Comparison of ENCODE assay signal across 9 cellular contexts in genomic region chr2:27134781-27135470, GRCh38. TPM values are rescaled to one million over a fixed set of nuclear protein-coding genes. Genes with fewer than 3 reads are reported as not detected.
DNase-seq lines count a peak whose midpoint lies in the region; ATAC-seq and TF ChIP-seq lines count a peak whose summit lies in the region.
"Had no signal": no experiment of that assay in that cellular context is flagged by ENCODE, and none has a peak within 500 bp of the region (broad histone marks: within the 10 kb centered on the region; RNA-seq: fewer than 3 reads in every experiment).

No MANE protein-coding gene starts in this region.

- no peaks in the 10 kb centered on the region for H3K9me3 Mint-ChIP-seq in activated naive CD4-positive, alpha-beta T cell treated with anti-CD3 and anti-CD28 coated beads, Interleukin-2, amount 10 ng/mL, durations not matched to agents 7 days and 5 days

- 66 to 81% methylated on average over 3 to 26 of the region's 33 CpGs for WGBS in transverse colon (ENCODE audit: low coverage in 1 of 2), 2 donors

- peak overlapping the region; percentile 25 for H3K4me3 ChIP-seq in astrocyte of the spinal cord (ENCODE audit: low read depth, low read length)
- H3K4me3 ChIP-seq in lower lobe of right lung = peak overlapping the region; percentile 99
- peak overlapping the region in 3 of 4 donors; percentile 17 to 99 (median 76) for H3K4me3 ChIP-seq in transverse colon

- no peak for TF ChIP-seq EP300 in transverse colon (IDR thresholded peaks at IDR 0.05; ENCODE audit: low read depth)

- in situ Hi-C loops in astrocyte of the spinal cord (cut with HindIII; ENCODE audit: low sequenced_read_pairs) = no loop called here
- in situ Hi-C loops in transverse colon (cut with MboI; ENCODE audit: low pct_ligation_motif_present in 1 of 4, low pct_unique_long_range_greater_than_20kb in 1 of 4, low sequenced_read_pairs in 3 of 4) = no loop called here

- H3K4me1 ChIP-seq in lower lobe of right lung = peaks cover 17% of the 10 kb centered on the region
- H3K4me1 ChIP-seq in transverse colon = peaks cover 7 to 20% (median 15%) of the 10 kb centered on the region in 4 donors

- no peak for TF ChIP-seq POLR2A in transverse colon (IDR thresholded peaks at IDR 0.05)

- TF ChIP-seq CTCF in astrocyte of the spinal cord (IDR thresholded peaks at IDR 0.05; ENCODE audit: low read depth, low read length) = no peak
- no peak for TF ChIP-seq CTCF in lower lobe of right lung (IDR thresholded peaks at IDR 0.05)
- TF ChIP-seq CTCF in transverse colon (IDR thresholded peaks at IDR 0.05) = no peak

- CTCF ChIA-PET in activated naive CD4-positive, alpha-beta T cell treated with anti-CD3 and anti-CD28 coated beads, Interleukin-2, amount 10 ng/mL, durations not matched to agents 7 days and 5 days (lab: Charles Lee) = interaction anchor here (0.9 to 3.4 kb wide), 3 partner anchors 11 to 38 kb away, joined by 3 to 19 read pairs (median 3); partner anchors contain the start of gene ABHD1

- no peak for DNase-seq in activated naive CD4-positive, alpha-beta T cell treated with anti-CD3 and anti-CD28 coated beads, Interleukin-2, amount 10 ng/mL, durations not matched to agents 7 days and 5 days
- DNase-seq in activated naive CD4-positive, alpha-beta T cell treated with anti-CD3 and anti-CD28 coated beads, Interleukin-2, amount 50 U/mL, for 16 hours = no peak
- no peak for DNase-seq in astrocyte of the spinal cord (ENCODE audit: low read depth, low spot score)
- DNase-seq in lower lobe of right lung = no peak
- DNase-seq in transverse colon = no peak
- DNase-seq in GM19238 (ENCODE audit: insufficient read length, low spot score) = no peak
- no peak for DNase-seq in OCI-M1 (lab: John Stamatoyannopoulos, UW)

- no peaks in the 10 kb centered on the region for H3K27me3 ChIP-seq in lower lobe of right lung (ENCODE audit: low read depth)
- no peaks in the 10 kb centered on the region for H3K27me3 ChIP-seq in transverse colon

- intact Hi-C loops in lower lobe of right lung (cut with DNase I) (no loop called here), transverse colon (cut with DNase I; ENCODE audit: low total_unique reads) (loop anchor here (10.0 kb wide), 1 partner anchor 80 kb away; the partner anchor contains the start of genes ATRAID, CAD and SLC5A6)

- peak overlapping the region; percentile 97 for H3K27ac Mint-ChIP-seq in activated naive CD4-positive, alpha-beta T cell treated with anti-CD3 and anti-CD28 coated beads, Interleukin-2, amount 10 ng/mL, durations not matched to agents 7 days and 5 days

- peak overlapping the region; percentile 94 for H3K4me3 Mint-ChIP-seq in activated naive CD4-positive, alpha-beta T cell treated with anti-CD3 and anti-CD28 coated beads, Interleukin-2, amount 10 ng/mL, durations not matched to agents 7 days and 5 days

- ATAC-seq in lower lobe of right lung (no peak), HG02884 (IDR thresholded peaks at IDR 0.05; ENCODE audit: unreplicated experiment) (no peak)

- H3K9me3 ChIP-seq in lower lobe of right lung (no peaks in the 10 kb centered on the region), transverse colon (no peaks in the 10 kb centered on the region)

- H3K27me3 Mint-ChIP-seq in activated naive CD4-positive, alpha-beta T cell treated with anti-CD3 and anti-CD28 coated beads, Interleukin-2, amount 10 ng/mL, durations not matched to agents 7 days and 5 days = peaks cover 22% of the 10 kb centered on the region

- H3K27ac ChIP-seq in lower lobe of right lung (peak overlapping the region; percentile 15), transverse colon (peak overlapping the region; percentile 88 to 97 (median 96))

- H3K36me3 Mint-ChIP-seq in activated naive CD4-positive, alpha-beta T cell treated with anti-CD3 and anti-CD28 coated beads, Interleukin-2, amount 10 ng/mL, durations not matched to agents 7 days and 5 days = peaks cover 22% of the 10 kb centered on the region

- peaks cover 32% of the 10 kb centered on the region for H3K4me1 Mint-ChIP-seq in activated naive CD4-positive, alpha-beta T cell treated with anti-CD3 and anti-CD28 coated beads, Interleukin-2, amount 10 ng/mL, durations not matched to agents 7 days and 5 days

- H3K36me3 ChIP-seq in lower lobe of right lung (peaks cover 29% of the 10 kb centered on the region), transverse colon (peaks cover 0 to 19% (median 4%) of the 10 kb centered on the region in 4 donors)

RNA-seq across cellular contexts. Expression of gene PREB, which starts 0.5 kb away (rescaled TPM):
- total RNA-seq in lower lobe of right lung (37.7 TPM), transverse colon (100 to 1,000 TPM in 1 of 4 donors, 10 to 100 TPM in 3; 53.2 to 105 (median 71.1) TPM)

RNA-seq across cellular contexts. Expression of gene PRR30, which starts 4.3 kb away (rescaled TPM):
- total RNA-seq in lower lobe of right lung (not detected), transverse colon (not detected)
- total RNA-seq: pulmonary artery endothelial cell had no signal

RNA-seq across cellular contexts. Expression of gene ABHD1, which starts 11.3 kb away (rescaled TPM):
- 0.21 TPM for total RNA-seq in lower lobe of right lung
- total RNA-seq in transverse colon = under 1 TPM in 1 of 4 donors, not detected in 3; 0.48 TPM
- total RNA-seq: pulmonary artery endothelial cell had no signal

RNA-seq across cellular contexts. Expression of gene TCF23, which starts 13.9 kb away (rescaled TPM):
- total RNA-seq in lower lobe of right lung = 1.2 TPM
- total RNA-seq in transverse colon = not detected
- total RNA-seq: pulmonary artery endothelial cell had no signal

RNA-seq across cellular contexts. Expression of gene CGREF1, which starts 16.0 kb away (rescaled TPM):
- total RNA-seq in lower lobe of right lung (0.74 TPM), transverse colon (1 to 10 TPM in 2 of 4 donors, under 1 TPM in 1, not detected in 1; 0.27 to 4.9 (median 1.1) TPM)

Comparison
In these comparisons a context has a peak if more than half of its experiments do, and no peak if none do; other contexts are left out.
1. H3K4me3 ChIP-seq: peak in every context shown above with its lines; median percentile 99 in lower lobe of right lung; 76 in transverse colon; 25 in astrocyte of the spinal cord.